In genomic region chr1:94713472-94714141, GRCh38 we compare ENCODE assay signal across 9 cellular contexts.
DNase-seq lines count a peak whose midpoint lies in the region; ATAC-seq and TF ChIP-seq lines count a peak whose summit lies in the region.
"Had no signal": no experiment of that assay in that cellular context is flagged by ENCODE, and none has a peak within 500 bp of the region (broad histone marks: within the 10 kb centered on the region; RNA-seq: fewer than 3 reads in every experiment).

No MANE protein-coding gene starts in this region.

- peak; percentile 99 for DNase-seq in EL
- peak; percentile 84 for DNase-seq in adipocyte (ENCODE audit: low read depth)
- DNase-seq in iPS-NIHi11 (ENCODE audit: low spot score) = peak; percentile 83
- DNase-seq in suprapubic skin (ENCODE audit: low spot score in 2 of 2) = peak; percentile 94 to 95
- DNase-seq in cortex of kidney (lab: John Stamatoyannopoulos, UW) = no peak
- DNase-seq in NCI-H1694 treated with DMSO at 0.1 percent for 48 hours (lab: John Stamatoyannopoulos, UW) = no peak

- H3K27ac ChIP-seq in HUES6 (ENCODE audit: low read depth, low read length) (peak overlapping the region; percentile 7; the same call in 1 of the 2 replicates), suprapubic skin (peak overlapping the region; percentile 38)

- ATAC-seq in GM21619 (IDR thresholded peaks at IDR 0.05; ENCODE audit: unreplicated experiment) = peak; percentile 81
- ATAC-seq: Panc1 had no signal

- no peaks in the 10 kb centered on the region for H3K27me3 ChIP-seq in HUES6 (ENCODE audit: control insufficient read depth, insufficient read depth, low read length)
- H3K27me3 ChIP-seq in adipocyte (replicated peaks; ENCODE audit: control insufficient read depth, insufficient read depth, low read length) = no peaks in the 10 kb centered on the region
- no peaks in the 10 kb centered on the region for H3K27me3 ChIP-seq in suprapubic skin

- H3K4me3 ChIP-seq in HUES6 (ENCODE audit: low read depth, low read length) (no peak overlapping the region), adipocyte (ENCODE audit: low read length) (no peak overlapping the region), suprapubic skin (no peak overlapping the region)

- no peak for TF ChIP-seq POLR2A in suprapubic skin (IDR thresholded peaks at IDR 0.05)

- H3K9ac ChIP-seq in HUES6 (ENCODE audit: low read length) (peak overlapping the region; percentile 29), adipocyte (ENCODE audit: low read length) (peak overlapping the region; percentile 78)

- TF ChIP-seq CTCF in suprapubic skin (IDR thresholded peaks at IDR 0.05) = no peak

- peaks cover 15% of the 10 kb centered on the region for H3K4me1 ChIP-seq in HUES6 (ENCODE audit: control insufficient read depth, insufficient read depth, low read length)
- peaks cover 28% of the 10 kb centered on the region for H3K4me1 ChIP-seq in adipocyte (ENCODE audit: control insufficient read depth, insufficient read depth, low read length)
- peaks cover 24% of the 10 kb centered on the region for H3K4me1 ChIP-seq in suprapubic skin

- H3K9me3 ChIP-seq in HUES6 (ENCODE audit: control insufficient read depth, insufficient read depth, low read depth, low read length) (no peaks in the 10 kb centered on the region), adipocyte (ENCODE audit: control insufficient read depth, low read length) (no peaks in the 10 kb centered on the region), suprapubic skin (no peaks in the 10 kb centered on the region)

- no peaks in the 10 kb centered on the region for H3K36me3 ChIP-seq in HUES6 (ENCODE audit: control insufficient read depth, insufficient read depth, low read length)
- H3K36me3 ChIP-seq in adipocyte (ENCODE audit: control insufficient read depth, insufficient read depth, low read length, severe bottlenecking) = no peaks in the 10 kb centered on the region
- no peaks in the 10 kb centered on the region for H3K36me3 ChIP-seq in suprapubic skin

- TF ChIP-seq EP300 in suprapubic skin (IDR thresholded peaks at IDR 0.05) = no peak

- WGBS in suprapubic skin = 28% methylated on average over 7 of the region's 7 CpGs

Comparison
In these comparisons a context has a peak if more than half of its experiments do, and no peak if none do; other contexts are left out.
1. DNase-seq: peak in EL (single experiment), adipocyte (single experiment), iPS-NIHi11 (single experiment) and suprapubic skin (2 of 2); none in cortex of kidney (single experiment) and NCI-H1694 treated with DMSO at 0.1 percent for 48 hours (single experiment).